Comparison of ENCODE assay signal across 13 cellular contexts in genomic region chr16:85913688-85914422, GRCh38. TPM values are rescaled to one million over a fixed set of nuclear protein-coding genes. Genes with fewer than 3 reads are reported as not detected.
A peak's percentile ranks its signal among the peaks of the same experiment; 100 is the strongest.
DNase-seq lines count a peak whose midpoint lies in the region; ATAC-seq and TF ChIP-seq lines count a peak whose summit lies in the region.
"Had no signal": no experiment of that assay in that cellular context is flagged by ENCODE, and none has a peak within 500 bp of the region (broad histone marks: within the 10 kb centered on the region; RNA-seq: fewer than 3 reads in every experiment).

No MANE protein-coding gene starts in this region.

- WGBS in smooth muscle cell (ENCODE audit: low lambda C conversion rate) = 90% methylated on average over 16 of the region's 16 CpGs

- H3K27me3 ChIP-seq in GM23338 (ENCODE audit: insufficient read depth) (no peaks in the 10 kb centered on the region), Peyer's patch (no peaks in the 10 kb centered on the region), smooth muscle cell (ENCODE audit: low read depth) (no peaks in the 10 kb centered on the region)
- H3K27me3 ChIP-seq: thyroid gland had no signal

- no peak for DNase-seq in GM23338 (ENCODE audit: low spot score)
- DNase-seq in Peyer's patch = no peak
- peak; percentile 32 for DNase-seq in iris pigment epithelial cell (ENCODE audit: low read depth)
- DNase-seq in retina = peak; percentile 48
- DNase-seq in sciatic nerve (ENCODE audit: low spot score) = no peak
- DNase-seq in smooth muscle cell (lab: John Stamatoyannopoulos, UW; ENCODE audit: unreplicated experiment) = no peak
- DNase-seq: activated naive CD4-positive, alpha-beta T cell treated with anti-CD3 and anti-CD28 coated beads, Interleukin-2, amount 10 ng/mL, durations not matched to agents 7 days and 5 days; C1 segment of cervical spinal cord; DMS79 treated with DMSO at 0.1 percent for 48 hours; stimulated activated CD4-positive, alpha-beta T cell treated with anti-CD3 and anti-CD28 coated beads, Interleukin-4, amount 100 ng/mL, for 4 hours; thyroid gland had no signal

- H3K27ac Mint-ChIP-seq in GM23338 = no peak overlapping the region

- H3K9me3 Mint-ChIP-seq in GM23338 = no peaks in the 10 kb centered on the region
- H3K9me3 Mint-ChIP-seq: activated naive CD4-positive, alpha-beta T cell treated with anti-CD3 and anti-CD28 coated beads, Interleukin-2, amount 10 ng/mL, durations not matched to agents 7 days and 5 days had no signal

- H3K27ac ChIP-seq in GM23338 (ENCODE audit: low read depth) (no peak overlapping the region), Peyer's patch (peak overlapping the region in 3 of 4 donors; percentile 31 to 95 (median 82)), smooth muscle cell (ENCODE audit: low read depth) (no peak overlapping the region)
- H3K27ac ChIP-seq: thyroid gland had no signal

- no peaks in the 10 kb centered on the region for H3F3A ChIP-seq in GM23338 (replicated peaks; ENCODE audit: low read depth)
- H3F3A ChIP-seq in smooth muscle cell (ENCODE audit: low read depth) = no peaks in the 10 kb centered on the region

- no peak overlapping the region for H3K4me3 Mint-ChIP-seq in GM23338
- H3K4me3 Mint-ChIP-seq: activated naive CD4-positive, alpha-beta T cell treated with anti-CD3 and anti-CD28 coated beads, Interleukin-2, amount 10 ng/mL, durations not matched to agents 7 days and 5 days had no signal

- H3K4me1 ChIP-seq in GM23338 (ENCODE audit: insufficient read depth) = peaks cover 6% of the 10 kb centered on the region
- peaks cover 3 to 31% (median 31%) of the 10 kb centered on the region in 4 donors for H3K4me1 ChIP-seq in Peyer's patch
- H3K4me1 ChIP-seq in smooth muscle cell (ENCODE audit: low read depth) = peaks cover 17% of the 10 kb centered on the region

- H3K4me3 ChIP-seq in GM23338 (no peak overlapping the region), Peyer's patch (no peak overlapping the region), smooth muscle cell (no peak overlapping the region)
- H3K4me3 ChIP-seq: thyroid gland had no signal

- H3K9me3 ChIP-seq in Peyer's patch (no peaks in the 10 kb centered on the region), smooth muscle cell (replicated peaks; ENCODE audit: low read depth) (no peaks in the 10 kb centered on the region)
- H3K9me3 ChIP-seq: thyroid gland had no signal

- no peak for TF ChIP-seq CTCF in GM23338 (conservative IDR thresholded peaks at IDR 0.05; ENCODE audit: low read depth in 2 of 2)
- no peak for TF ChIP-seq CTCF in Peyer's patch (IDR thresholded peaks at IDR 0.05)
- TF ChIP-seq CTCF in smooth muscle cell (IDR thresholded peaks at IDR 0.05; ENCODE audit: borderline replicate concordance, insufficient read depth, poor library complexity, severe bottlenecking) = no peak

- H3K4me2 ChIP-seq in GM23338 (no peak overlapping the region), smooth muscle cell (no peak overlapping the region)

- H3K36me3 Mint-ChIP-seq in GM23338 (ENCODE audit: low read depth) = no peaks in the 10 kb centered on the region

- H3K4me1 Mint-ChIP-seq in GM23338 = peaks cover 40% of the 10 kb centered on the region

- H3K36me3 ChIP-seq in GM23338 (ENCODE audit: insufficient read depth) (no peaks in the 10 kb centered on the region), Peyer's patch (peaks cover 0 to 66% (median 0%) of the 10 kb centered on the region in 3 donors), smooth muscle cell (ENCODE audit: low read depth) (no peaks in the 10 kb centered on the region)
- H3K36me3 ChIP-seq: thyroid gland had no signal

- ATAC-seq in GM23338 (peak; percentile 19; the same call in 1 of the 3 replicates), GM18907 (IDR thresholded peaks at IDR 0.05; ENCODE audit: unreplicated experiment) (no peak), sciatic nerve (no peak)
- ATAC-seq: esophagus mucosa had no signal

- H3K79me2 ChIP-seq in GM23338 (replicated peaks; ENCODE audit: insufficient read depth) (no peaks in the 10 kb centered on the region), smooth muscle cell (ENCODE audit: low read depth) (no peaks in the 10 kb centered on the region)

- H2AFZ ChIP-seq in GM23338 (peak overlapping the region; percentile 80), smooth muscle cell (ENCODE audit: low read depth) (no peak overlapping the region)

- H4K20me1 ChIP-seq in GM23338 (replicated peaks; ENCODE audit: insufficient read depth) (no peaks in the 10 kb centered on the region), smooth muscle cell (ENCODE audit: low read depth) (no peaks in the 10 kb centered on the region)

- no peak overlapping the region for H3K9ac ChIP-seq in smooth muscle cell (ENCODE audit: low read depth)

- TF ChIP-seq POLR2A in Peyer's patch (IDR thresholded peaks at IDR 0.05) = no peak

- intact Hi-C loops in sciatic nerve (cut with DNase I) = no loop called here

- no peaks in the 10 kb centered on the region; the same call in 1 of the 2 replicates for H3K9me2 ChIP-seq in GM23338 (ENCODE audit: insufficient read depth)

- peaks cover 22% of the 10 kb centered on the region for H3K27me3 Mint-ChIP-seq in GM23338 (ENCODE audit: insufficient read depth, low read depth, poor library complexity)
- H3K27me3 Mint-ChIP-seq: activated naive CD4-positive, alpha-beta T cell treated with anti-CD3 and anti-CD28 coated beads, Interleukin-2, amount 10 ng/mL, durations not matched to agents 7 days and 5 days had no signal

TF ChIP-seq in GM23338, 12 proteins besides CTCF, POLR2A, EP300 and RAD21:
- TF ChIP-seq ETS1 (IDR thresholded peaks at IDR 0.05) (no peak), STAT1 (IDR thresholded peaks at IDR 0.05; ENCODE audit: unreplicated experiment) (no peak), JUNB (IDR thresholded peaks at IDR 0.05; ENCODE audit: unreplicated experiment) (no peak), ZNF331 (CRISPR knock-in tag; IDR thresholded peaks at IDR 0.05; ENCODE audit: low read depth) (no peak), REST (IDR thresholded peaks at IDR 0.05; ENCODE audit: unreplicated experiment) (no peak), EZH2 (IDR thresholded peaks at IDR 0.05; ENCODE audit: low read depth, unreplicated experiment) (no peak), CREB1 (CRISPR knock-in tag; IDR thresholded peaks at IDR 0.05; ENCODE audit: low read depth) (no peak), NANOG (IDR thresholded peaks at IDR 0.05; ENCODE audit: borderline replicate concordance) (no peak)

RNA-seq across cellular contexts. Expression of gene IRF8, which starts 14.9 kb away (rescaled TPM):
- total RNA-seq in GM23338 (2014; rRNA removed; shearing (Covaris generic)) = 1.4 and 2.8 TPM in 2 replicates
- polyA plus RNA-seq in GM23338 (2016; fragmentation: Nextera tagmentation; extraction: Ambion mirVana) (0.47 and 1.3 TPM in 2 replicates), smooth muscle cell (0.88 and 2.6 TPM in 2 replicates)
- total RNA-seq in Peyer's patch (100 to 1,000 TPM in 2 of 4 donors, 10 to 100 TPM in 2; 39.8 to 191 (median 93.2) TPM), sciatic nerve (19.1 TPM), smooth muscle cell (1.1 and 3.4 TPM in 2 replicates)

Comparison
In these comparisons a context has a peak if more than half of its experiments do, and no peak if none do; other contexts are left out.
1. DNase-seq: peak in iris pigment epithelial cell (single experiment) and retina (single experiment); none in GM23338 (single experiment), Peyer's patch (0 of 3), sciatic nerve (single experiment) and smooth muscle cell (single experiment).
2. H3K27ac ChIP-seq: peak in Peyer's patch (3 of 4); none in GM23338 (single experiment) and smooth muscle cell (single experiment).